Comparison of ENCODE assay signal across 8 cellular contexts in the genomic region with DNA sequence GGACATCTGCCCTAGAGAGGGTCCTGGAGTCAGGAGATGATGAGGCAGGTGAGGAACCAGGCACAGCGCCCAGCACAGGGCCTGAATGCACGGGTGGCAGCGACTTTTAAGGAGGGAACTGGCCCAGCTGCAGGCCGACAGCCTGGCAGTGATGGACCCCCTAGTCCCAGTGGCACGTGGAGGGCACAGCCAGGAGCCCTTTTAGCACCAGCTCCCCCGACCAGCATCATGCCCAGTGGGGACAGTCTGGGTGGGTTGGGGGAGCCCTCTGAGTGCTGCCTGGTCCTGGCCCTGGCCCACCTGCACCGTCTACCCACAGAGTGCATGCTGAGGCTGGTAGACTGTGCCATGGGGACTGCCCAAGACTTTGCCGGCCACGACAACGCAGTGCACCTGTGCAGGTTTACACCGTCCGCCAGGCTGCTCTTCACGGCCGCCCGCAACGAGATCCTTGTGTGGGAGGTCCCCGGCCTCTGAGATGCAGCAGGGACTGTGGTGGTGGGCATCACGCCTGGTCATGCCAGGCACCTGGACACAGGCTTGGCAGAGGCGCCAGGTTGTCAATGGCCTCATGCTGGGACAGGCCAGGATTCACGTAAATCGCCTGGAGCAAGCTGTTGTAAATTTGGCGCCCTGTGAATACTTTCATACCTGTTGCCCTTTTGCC. TPM values are rescaled to one million over a fixed set of nuclear protein-coding genes. Genes with fewer than 3 reads are reported as not detected.
DNase-seq lines count a peak whose midpoint lies in the region; ATAC-seq, FAIRE-seq and TF ChIP-seq lines count a peak whose summit lies in the region.

No MANE protein-coding gene starts in this region.

- FAIRE-seq in kidney (lab: Jason Lieb, UNC), result no peak

- DNase-seq in activated CD4-positive, alpha-beta T cell treated with anti-CD3 and anti-CD28 coated beads, Interleukin-2, amount 10 ng/mL, durations not matched to agents 7 days and 5 days, result no peak
- DNase-seq in activated CD4-positive, alpha-beta T cell treated with anti-CD3 and anti-CD28 coated beads for 48 hours, result no peak
- DNase-seq in activated CD4-positive, alpha-beta memory T cell treated with anti-CD3 and anti-CD28 coated beads for 36 hours, result no peak
- DNase-seq in kidney, result no peak
- DNase-seq in suprapubic skin (ENCODE audit: low spot score in 2 of 2), result no peak
- no peak for DNase-seq in NCI-H446 treated with DMSO at 0.1 percent for 48 hours (lab: John Stamatoyannopoulos, UW)
- DNase-seq in iPS-NIHi11 (ENCODE audit: low spot score), result no peak

- intact Hi-C loops in activated CD4-positive, alpha-beta memory T cell treated with anti-CD3 and anti-CD28 coated beads for 36 hours (cut with micrococcal nuclease), result no loop called here
- intact Hi-C loops in kidney (cut with DNase I), result no loop called here

- 65% methylated on average over 10 of the region's 22 CpGs for WGBS in suprapubic skin

- H3K4me1 Mint-ChIP-seq in activated CD4-positive, alpha-beta T cell treated with anti-CD3 and anti-CD28 coated beads, Interleukin-2, amount 10 ng/mL, durations not matched to agents 7 days and 5 days, result peaks cover 6% of the 10 kb centered on the region
- H3K4me1 Mint-ChIP-seq in activated CD4-positive, alpha-beta memory T cell treated with anti-CD3 and anti-CD28 coated beads for 36 hours (ENCODE audit: low read depth), result peaks cover 6% of the 10 kb centered on the region

- peaks cover 2% of the 10 kb centered on the region for H3K36me3 Mint-ChIP-seq in activated CD4-positive, alpha-beta T cell treated with anti-CD3 and anti-CD28 coated beads, Interleukin-2, amount 10 ng/mL, durations not matched to agents 7 days and 5 days (ENCODE audit: low read depth)
- peaks cover 12% of the 10 kb centered on the region for H3K36me3 Mint-ChIP-seq in activated CD4-positive, alpha-beta memory T cell treated with anti-CD3 and anti-CD28 coated beads for 36 hours

- peak overlapping the region; percentile 2 to 9 for H3K27ac ChIP-seq in kidney (ENCODE audit: low read depth in 2 of 2, low read length in 2 of 2)
- no peak overlapping the region for H3K27ac ChIP-seq in suprapubic skin

- H3K4me3 ChIP-seq in kidney (ENCODE audit: low read length in 2 of 2) (peak overlapping the region; percentile 6 to 77), suprapubic skin (peak overlapping the region; percentile 84)

- H3K4me3 Mint-ChIP-seq in activated CD4-positive, alpha-beta T cell treated with anti-CD3 and anti-CD28 coated beads, Interleukin-2, amount 10 ng/mL, durations not matched to agents 7 days and 5 days, result peak overlapping the region; percentile 80
- peak overlapping the region; percentile 77 for H3K4me3 Mint-ChIP-seq in activated CD4-positive, alpha-beta memory T cell treated with anti-CD3 and anti-CD28 coated beads for 36 hours

- no peaks in the 10 kb centered on the region for H3K9me3 Mint-ChIP-seq in activated CD4-positive, alpha-beta T cell treated with anti-CD3 and anti-CD28 coated beads, Interleukin-2, amount 10 ng/mL, durations not matched to agents 7 days and 5 days
- H3K9me3 Mint-ChIP-seq in activated CD4-positive, alpha-beta memory T cell treated with anti-CD3 and anti-CD28 coated beads for 36 hours, result no peaks in the 10 kb centered on the region

- peaks cover 3 to 12% of the 10 kb centered on the region in 2 donors for H3K36me3 ChIP-seq in kidney (ENCODE audit: control insufficient read depth in 1 of 2, insufficient read depth in 2 of 2, low read length in 2 of 2)
- peaks cover 34% of the 10 kb centered on the region for H3K36me3 ChIP-seq in suprapubic skin

- TF ChIP-seq CTCF in kidney (IDR thresholded peaks at IDR 0.05; ENCODE audit: borderline replicate concordance, extremely low read depth, insufficient read depth) (no peak), suprapubic skin (IDR thresholded peaks at IDR 0.05) (no peak)

- ATAC-seq in GM18909 (IDR thresholded peaks at IDR 0.05; ENCODE audit: poor library complexity, unreplicated experiment), result no peak

- H3K27me3 ChIP-seq in suprapubic skin, result no peaks in the 10 kb centered on the region

- peaks cover 4 to 14% of the 10 kb centered on the region in 2 donors for H3K4me1 ChIP-seq in kidney (ENCODE audit: control insufficient read depth in 1 of 2, insufficient read depth in 1 of 2, low read depth in 1 of 2, low read length in 2 of 2)
- H3K4me1 ChIP-seq in suprapubic skin, result peaks cover 27% of the 10 kb centered on the region

- POLR2A ChIA-PET in activated CD4-positive, alpha-beta T cell treated with anti-CD3 and anti-CD28 coated beads, Interleukin-2, amount 10 ng/mL, durations not matched to agents 7 days and 5 days (lab: Charles Lee), result interaction anchor here (0.6 kb wide), 1 partner anchor 13 kb away, joined by 3 read pairs; a partner anchor contains a TSS
- POLR2A ChIA-PET in activated CD4-positive, alpha-beta memory T cell treated with anti-CD3 and anti-CD28 coated beads for 36 hours (lab: Charles Lee), result interaction anchor here (0.9 to 1.8 kb wide), 3 partner anchors 13 to 19 kb away, joined by 3 to 4 read pairs (median 4); a partner anchor contains a TSS

- H3K9me3 ChIP-seq in kidney (ENCODE audit: control insufficient read depth in 1 of 2, low read length in 2 of 2), result no peaks in the 10 kb centered on the region
- H3K9me3 ChIP-seq in suprapubic skin, result no peaks in the 10 kb centered on the region

- no peak for TF ChIP-seq POLR2A in suprapubic skin (IDR thresholded peaks at IDR 0.05)

- H3K9ac ChIP-seq in kidney (ENCODE audit: low read length in 2 of 2), result peak overlapping the region; percentile 33 to 61

- peak overlapping the region; percentile 89 for H3K27ac Mint-ChIP-seq in activated CD4-positive, alpha-beta T cell treated with anti-CD3 and anti-CD28 coated beads, Interleukin-2, amount 10 ng/mL, durations not matched to agents 7 days and 5 days
- H3K27ac Mint-ChIP-seq in activated CD4-positive, alpha-beta memory T cell treated with anti-CD3 and anti-CD28 coated beads for 36 hours, result peak overlapping the region; percentile 85

- no peaks in the 10 kb centered on the region for H3K27me3 Mint-ChIP-seq in activated CD4-positive, alpha-beta T cell treated with anti-CD3 and anti-CD28 coated beads, Interleukin-2, amount 10 ng/mL, durations not matched to agents 7 days and 5 days
- no peaks in the 10 kb centered on the region for H3K27me3 Mint-ChIP-seq in activated CD4-positive, alpha-beta memory T cell treated with anti-CD3 and anti-CD28 coated beads for 36 hours

- CTCF ChIA-PET in activated CD4-positive, alpha-beta T cell treated with anti-CD3 and anti-CD28 coated beads, Interleukin-2, amount 10 ng/mL, durations not matched to agents 7 days and 5 days (lab: Charles Lee), result interaction anchor here (0.6 to 2.9 kb wide), 12 partner anchors 10 to 34 kb away, joined by 3 to 13 read pairs (median 4); a partner anchor contains a TSS
- CTCF ChIA-PET in activated CD4-positive, alpha-beta memory T cell treated with anti-CD3 and anti-CD28 coated beads for 36 hours (lab: Charles Lee), result interaction anchor here (0.7 to 1.9 kb wide), 5 partner anchors 19 to 1038 kb away, joined by 3 to 7 read pairs (median 3); no protein-coding TSS in a partner anchor

- no peak for TF ChIP-seq EP300 in suprapubic skin (IDR thresholded peaks at IDR 0.05)

RNA-seq across cellular contexts. Expression of a gene that starts 0.7 kb away (rescaled TPM):
- 100 to 1,000 TPM; 128 to 150 TPM for total RNA-seq in activated CD4-positive, alpha-beta T cell treated with anti-CD3 and anti-CD28 coated beads, Interleukin-2, amount 10 ng/mL, durations not matched to agents 7 days and 5 days
- total RNA-seq in activated CD4-positive, alpha-beta memory T cell treated with anti-CD3 and anti-CD28 coated beads for 36 hours, result 100 to 1,000 TPM; 112 to 128 TPM
- 117 TPM for total RNA-seq in kidney
- 90.5 TPM for polyA plus RNA-seq in kidney (ENCODE audit: insufficient read depth, low read depth, low replicate concordance)
- 100 to 1,000 TPM in 2 of 4 donors, 10 to 100 TPM in 2; 66.9 to 156 (median 96.8) TPM for total RNA-seq in suprapubic skin

RNA-seq across cellular contexts. Expression of a gene that starts 8.2 kb away (rescaled TPM):
- total RNA-seq in activated CD4-positive, alpha-beta T cell treated with anti-CD3 and anti-CD28 coated beads, Interleukin-2, amount 10 ng/mL, durations not matched to agents 7 days and 5 days, result 1 to 10 TPM; 1.5 to 1.7 TPM
- under 1 TPM; 0.57 to 0.82 TPM for total RNA-seq in activated CD4-positive, alpha-beta memory T cell treated with anti-CD3 and anti-CD28 coated beads for 36 hours
- total RNA-seq in kidney (0.88 TPM), suprapubic skin (1 to 10 TPM; 1.2 to 8.9 (median 3.9) TPM)
- polyA plus RNA-seq in kidney (ENCODE audit: insufficient read depth, low read depth, low replicate concordance), result 9.7 TPM

RNA-seq across cellular contexts. Expression of a gene that starts 13.0 kb away (rescaled TPM):
- 10 to 100 TPM; 68.7 to 69.7 TPM for total RNA-seq in activated CD4-positive, alpha-beta T cell treated with anti-CD3 and anti-CD28 coated beads, Interleukin-2, amount 10 ng/mL, durations not matched to agents 7 days and 5 days
- total RNA-seq in activated CD4-positive, alpha-beta memory T cell treated with anti-CD3 and anti-CD28 coated beads for 36 hours, result 10 to 100 TPM; 70.9 to 74.9 TPM
- total RNA-seq in kidney, result 92.9 TPM
- 218 TPM for polyA plus RNA-seq in kidney (ENCODE audit: insufficient read depth, low read depth, low replicate concordance)
- total RNA-seq in suprapubic skin, result 100 to 1,000 TPM; 116 to 143 (median 125) TPM

RNA-seq across cellular contexts. Expression of a gene that starts 16.9 kb away (rescaled TPM):
- 10 to 100 TPM; 33.8 to 34.3 TPM for total RNA-seq in activated CD4-positive, alpha-beta T cell treated with anti-CD3 and anti-CD28 coated beads, Interleukin-2, amount 10 ng/mL, durations not matched to agents 7 days and 5 days
- total RNA-seq in activated CD4-positive, alpha-beta memory T cell treated with anti-CD3 and anti-CD28 coated beads for 36 hours, result 10 to 100 TPM; 29.8 to 30.3 TPM
- 75.0 TPM for total RNA-seq in kidney
- polyA plus RNA-seq in kidney (ENCODE audit: insufficient read depth, low read depth, low replicate concordance), result 80.4 TPM
- 10 to 100 TPM; 47.0 to 87.4 (median 60.5) TPM for total RNA-seq in suprapubic skin

RNA-seq across cellular contexts. Expression of a gene that starts 18.1 kb away (rescaled TPM):
- total RNA-seq in activated CD4-positive, alpha-beta T cell treated with anti-CD3 and anti-CD28 coated beads, Interleukin-2, amount 10 ng/mL, durations not matched to agents 7 days and 5 days, result 10 to 100 TPM; 54.9 to 81.6 TPM
- total RNA-seq in activated CD4-positive, alpha-beta memory T cell treated with anti-CD3 and anti-CD28 coated beads for 36 hours, result 10 to 100 TPM; 52.8 to 58.2 TPM
- total RNA-seq in kidney (51.6 TPM), suprapubic skin (10 to 100 TPM; 18.3 to 63.0 (median 32.2) TPM)
- 10.6 TPM for polyA plus RNA-seq in kidney (ENCODE audit: insufficient read depth, low read depth, low replicate concordance)
